In genomic region chr4:99861120-99861905, GRCh38 we compare ENCODE assay signal across 10 cellular contexts. TPM values are rescaled to one million over a fixed set of nuclear protein-coding genes. Genes with fewer than 3 reads are reported as not detected.
DNase-seq lines count a peak whose midpoint lies in the region; ATAC-seq lines count a peak whose summit lies in the region.
"Had no signal": no experiment of that assay in that cellular context is flagged by ENCODE, and none has a peak within 500 bp of the region (broad histone marks: within the 10 kb centered on the region; RNA-seq: fewer than 3 reads in every experiment).

No MANE protein-coding gene starts in this region.

- H3K27ac Mint-ChIP-seq in stimulated activated memory B cell treated with anti-CD40 and anti-IgM and Interleukin-4, amounts not matched to agents 10 μg/mL and 1 μg/mL and 100 μg/mL, for 72 hours: peak overlapping the region; percentile 42

- H3K27me3 Mint-ChIP-seq in activated T-cell treated with anti-CD3 and anti-CD28 coated beads, Interleukin-2, amount 50 U/mL, for 4 hours (ENCODE audit: low read depth): no peaks in the 10 kb centered on the region
- H3K27me3 Mint-ChIP-seq in stimulated activated memory B cell treated with anti-CD40 and anti-IgM and Interleukin-4, amounts not matched to agents 10 μg/mL and 1 μg/mL and 100 μg/mL, for 72 hours: no peaks in the 10 kb centered on the region

- peak; percentile 43 to 71 for ATAC-seq in activated T-cell treated with anti-CD3 and anti-CD28 coated beads, Interleukin-2, amount 50 U/mL, for 4 hours
- ATAC-seq in HG02938 (IDR thresholded peaks at IDR 0.05; ENCODE audit: unreplicated experiment) (peak; percentile 51), GM21737 (IDR thresholded peaks at IDR 0.05; ENCODE audit: unreplicated experiment) (no peak), GM21723 (IDR thresholded peaks at IDR 0.05; ENCODE audit: unreplicated experiment) (no peak)
- ATAC-seq in stimulated activated memory B cell treated with anti-CD40 and anti-IgM and Interleukin-4, amounts not matched to agents 10 μg/mL and 1 μg/mL and 100 μg/mL, for 72 hours: peak; percentile 79

- no peak for DNase-seq in activated T-cell treated with anti-CD3 and anti-CD28 coated beads, Interleukin-2, amount 50 U/mL, for 4 hours
- DNase-seq in activated T-cell treated with anti-CD3 and anti-CD28 coated beads, Interleukin-2, amount 50 U/mL, for 48 hours: no peak
- DNase-seq in NCI-H345 treated with DMSO at 0.1 percent for 48 hours (lab: John Stamatoyannopoulos, UW; ENCODE audit: unreplicated experiment) (peak; percentile 33), HuH-7.5 (ENCODE audit: low spot score) (no peak)
- DNase-seq: midbrain had no signal

- H3K4me3 Mint-ChIP-seq in activated T-cell treated with anti-CD3 and anti-CD28 coated beads, Interleukin-2, amount 50 U/mL, for 4 hours: no peak overlapping the region
- H3K4me3 Mint-ChIP-seq in stimulated activated memory B cell treated with anti-CD40 and anti-IgM and Interleukin-4, amounts not matched to agents 10 μg/mL and 1 μg/mL and 100 μg/mL, for 72 hours: no peak overlapping the region

- H3K9me3 Mint-ChIP-seq in activated T-cell treated with anti-CD3 and anti-CD28 coated beads, Interleukin-2, amount 50 U/mL, for 4 hours: no peaks in the 10 kb centered on the region
- no peaks in the 10 kb centered on the region for H3K9me3 Mint-ChIP-seq in stimulated activated memory B cell treated with anti-CD40 and anti-IgM and Interleukin-4, amounts not matched to agents 10 μg/mL and 1 μg/mL and 100 μg/mL, for 72 hours

- H3K36me3 Mint-ChIP-seq in activated T-cell treated with anti-CD3 and anti-CD28 coated beads, Interleukin-2, amount 50 U/mL, for 4 hours (ENCODE audit: insufficient read depth): peaks cover 23% of the 10 kb centered on the region
- peaks cover 34% of the 10 kb centered on the region for H3K36me3 Mint-ChIP-seq in stimulated activated memory B cell treated with anti-CD40 and anti-IgM and Interleukin-4, amounts not matched to agents 10 μg/mL and 1 μg/mL and 100 μg/mL, for 72 hours

- peaks cover 26% of the 10 kb centered on the region for H3K4me1 Mint-ChIP-seq in activated T-cell treated with anti-CD3 and anti-CD28 coated beads, Interleukin-2, amount 50 U/mL, for 4 hours (ENCODE audit: low read depth)
- H3K4me1 Mint-ChIP-seq in stimulated activated memory B cell treated with anti-CD40 and anti-IgM and Interleukin-4, amounts not matched to agents 10 μg/mL and 1 μg/mL and 100 μg/mL, for 72 hours: peaks cover 21% of the 10 kb centered on the region

RNA-seq across cellular contexts. Expression of gene LAMTOR3, which starts 32.9 kb away (rescaled TPM):
- 10 to 100 TPM; 37.0 to 39.7 (median 37.7) TPM for total RNA-seq in activated T-cell treated with anti-CD3 and anti-CD28 coated beads, Interleukin-2, amount 50 U/mL, for 4 hours

RNA-seq across cellular contexts. Expression of gene DAPP1, which starts 44.7 kb away (rescaled TPM):
- total RNA-seq in activated T-cell treated with anti-CD3 and anti-CD28 coated beads, Interleukin-2, amount 50 U/mL, for 4 hours: 10 to 100 TPM; 25.7 to 33.0 (median 30.7) TPM
- total RNA-seq: fibroblast of lung had no signal

Comparison
In these comparisons a context has a peak if more than half of its experiments do, and no peak if none do; other contexts are left out.
1. ATAC-seq: peak in activated T-cell treated with anti-CD3 and anti-CD28 coated beads, Interleukin-2, amount 50 U/mL, for 4 hours (2 of 2), HG02938 (single experiment) and stimulated activated memory B cell treated with anti-CD40 and anti-IgM and Interleukin-4, amounts not matched to agents 10 μg/mL and 1 μg/mL and 100 μg/mL, for 72 hours (single experiment); none in GM21737 (single experiment) and GM21723 (single experiment).